In genomic region chr5:150778517-150779396, GRCh38 we compare ENCODE assay signal across 1 cellular context.
TF ChIP-seq lines count a peak whose summit lies in the region.

Gene SMIM3, plus strand, starts transcription at chr5:150778757. Its CDS starts 16,684 bp downstream, at chr5:150795441.

TF ChIP-seq in HepG2, 621 proteins besides CTCF, POLR2A, EP300 and RAD21 (continued from another document and continues in another):
- TF ChIP-seq ZNF407 (CRISPR knock-in tag; IDR thresholded peaks at IDR 0.05; ENCODE audit: not compliant biosample characterization) (peak; percentile 56), KDM5B (CRISPR knock-in tag; IDR thresholded peaks at IDR 0.05; ENCODE audit: borderline replicate concordance) (peak; percentile 65; the same call in 1 of the 2 replicates), XBP1 (CRISPR knock-in tag; IDR thresholded peaks at IDR 0.05) (peak; percentile 72; the same call in 1 of the 2 replicates), PHF5A (CRISPR knock-in tag; IDR thresholded peaks at IDR 0.05; ENCODE audit: low read depth, unreplicated experiment) (no peak), ZNF275 (CRISPR knock-in tag; IDR thresholded peaks at IDR 0.05; ENCODE audit: borderline replicate concordance) (0 out of 2 replicates have a peak, but pooled peaks have one; percentile 28), ZNF816 (CRISPR knock-in tag; IDR thresholded peaks at IDR 0.05; ENCODE audit: borderline replicate concordance) (peak; percentile 90), PHF21A (CRISPR knock-in tag; IDR thresholded peaks at IDR 0.05) (peak; percentile 51; the same call in 1 of the 2 replicates), ZNF773 (CRISPR knock-in tag; IDR thresholded peaks at IDR 0.05; ENCODE audit: borderline replicate concordance) (no peak), STAT5B (CRISPR knock-in tag; IDR thresholded peaks at IDR 0.05) (no peak), NR2F6 (IDR thresholded peaks at IDR 0.05) (no peak), NR2F6 (CRISPR knock-in tag; IDR thresholded peaks at IDR 0.05) (peak; percentile 32; the same call in 1 of the 2 replicates), GLI4 (CRISPR knock-in tag; IDR thresholded peaks at IDR 0.05; ENCODE audit: borderline replicate concordance) (0 out of 2 replicates have a peak, but pooled peaks have one; percentile 29), ZNF224 (CRISPR knock-in tag; IDR thresholded peaks at IDR 0.05) (no peak), ERF (CRISPR knock-in tag; IDR thresholded peaks at IDR 0.05) (peak; percentile 31; the same call in 1 of the 2 replicates), HOXD1 (CRISPR knock-in tag; IDR thresholded peaks at IDR 0.05) (peak; percentile 65; the same call in 1 of the 2 replicates), SMARCE1 (IDR thresholded peaks at IDR 0.05; ENCODE audit: borderline replicate concordance) (no peak), UBTF (CRISPR knock-in tag; IDR thresholded peaks at IDR 0.05) (peak; percentile 93), PITX1 (CRISPR knock-in tag; IDR thresholded peaks at IDR 0.05) (no peak; the same call in 1 of the 2 replicates), TFDP1 (CRISPR knock-in tag; IDR thresholded peaks at IDR 0.05; ENCODE audit: borderline replicate concordance) (peak; percentile 68; the same call in 1 of the 2 replicates), LRRFIP1 (CRISPR knock-in tag; conservative IDR thresholded peaks at IDR 0.05) (no peak), ARID2 (CRISPR knock-in tag; IDR thresholded peaks at IDR 0.05; ENCODE audit: borderline replicate concordance) (peak; percentile 60; the same call in 1 of the 2 replicates), ZNF766 (CRISPR knock-in tag; IDR thresholded peaks at IDR 0.05; ENCODE audit: borderline replicate concordance) (peak; percentile 38), ZBTB14 (CRISPR knock-in tag; IDR thresholded peaks at IDR 0.05) (peak; percentile 27; the same call in 1 of the 2 replicates), GFI1 (CRISPR knock-in tag; IDR thresholded peaks at IDR 0.05; ENCODE audit: borderline replicate concordance) (peak; percentile 6; the same call in 1 of the 2 replicates), ADNP (CRISPR knock-in tag; IDR thresholded peaks at IDR 0.05) (peak; percentile 62; the same call in 1 of the 2 replicates), SNAPC5 (CRISPR knock-in tag; IDR thresholded peaks at IDR 0.05; ENCODE audit: borderline replicate concordance) (0 out of 2 replicates have a peak, but pooled peaks have one; percentile 53), ZNF563 (CRISPR knock-in tag; IDR thresholded peaks at IDR 0.05) (peak; percentile 90), NFYB (CRISPR knock-in tag; IDR thresholded peaks at IDR 0.05) (0 out of 2 replicates have a peak, but pooled peaks have one; percentile 23), ZFY (CRISPR knock-in tag; IDR thresholded peaks at IDR 0.05) (peak; percentile 67), ZBTB49 (CRISPR knock-in tag; IDR thresholded peaks at IDR 0.05; ENCODE audit: borderline replicate concordance) (no peak), MTF2 (CRISPR knock-in tag; IDR thresholded peaks at IDR 0.05; ENCODE audit: borderline replicate concordance) (peak; percentile 47; the same call in 1 of the 2 replicates), ZNF292 (CRISPR knock-in tag; IDR thresholded peaks at IDR 0.05; ENCODE audit: borderline replicate concordance, low read depth) (peak; percentile 70)
